2 cellular contexts compared by ENCODE assay signal in genomic region chr5:74839228-74839627, GRCh38.
TF ChIP-seq lines count a peak whose summit lies in the region.

No MANE protein-coding gene starts in this region.

TF ChIP-seq in GM23338, 12 proteins besides CTCF, POLR2A, EP300 and RAD21:
- TF ChIP-seq EZH2 (IDR thresholded peaks at IDR 0.05; ENCODE audit: low read depth, unreplicated experiment) (no peak), ZNF331 (CRISPR knock-in tag; IDR thresholded peaks at IDR 0.05; ENCODE audit: low read depth) (no peak), NANOG (IDR thresholded peaks at IDR 0.05; ENCODE audit: borderline replicate concordance) (no peak), ZNF114 (CRISPR knock-in tag; IDR thresholded peaks at IDR 0.05) (no peak), ETS1 (IDR thresholded peaks at IDR 0.05) (no peak), REST (IDR thresholded peaks at IDR 0.05; ENCODE audit: unreplicated experiment) (no peak), STAT1 (IDR thresholded peaks at IDR 0.05; ENCODE audit: unreplicated experiment) (no peak), POLR2AphosphoS5 (IDR thresholded peaks at IDR 0.05; ENCODE audit: low read depth) (no peak), CREB1 (CRISPR knock-in tag; IDR thresholded peaks at IDR 0.05; ENCODE audit: low read depth) (no peak), JUNB (IDR thresholded peaks at IDR 0.05; ENCODE audit: unreplicated experiment) (no peak), ZNF462 (CRISPR knock-in tag; IDR thresholded peaks at IDR 0.05) (no peak), EZH2phosphoT487 (IDR thresholded peaks at IDR 0.05; ENCODE audit: unreplicated experiment) (no peak)
TF ChIP-seq in GM23338: peak in this region for 0.

TF ChIP-seq in H1, 55 proteins besides CTCF, POLR2A, EP300 and RAD21:
- TF ChIP-seq CREB1 (IDR thresholded peaks at IDR 0.05) (no peak), POU5F1 (IDR thresholded peaks at IDR 0.05; ENCODE audit: low read depth, low read length) (no peak)
